21 cellular contexts compared by ENCODE assay signal in the genomic region with DNA sequence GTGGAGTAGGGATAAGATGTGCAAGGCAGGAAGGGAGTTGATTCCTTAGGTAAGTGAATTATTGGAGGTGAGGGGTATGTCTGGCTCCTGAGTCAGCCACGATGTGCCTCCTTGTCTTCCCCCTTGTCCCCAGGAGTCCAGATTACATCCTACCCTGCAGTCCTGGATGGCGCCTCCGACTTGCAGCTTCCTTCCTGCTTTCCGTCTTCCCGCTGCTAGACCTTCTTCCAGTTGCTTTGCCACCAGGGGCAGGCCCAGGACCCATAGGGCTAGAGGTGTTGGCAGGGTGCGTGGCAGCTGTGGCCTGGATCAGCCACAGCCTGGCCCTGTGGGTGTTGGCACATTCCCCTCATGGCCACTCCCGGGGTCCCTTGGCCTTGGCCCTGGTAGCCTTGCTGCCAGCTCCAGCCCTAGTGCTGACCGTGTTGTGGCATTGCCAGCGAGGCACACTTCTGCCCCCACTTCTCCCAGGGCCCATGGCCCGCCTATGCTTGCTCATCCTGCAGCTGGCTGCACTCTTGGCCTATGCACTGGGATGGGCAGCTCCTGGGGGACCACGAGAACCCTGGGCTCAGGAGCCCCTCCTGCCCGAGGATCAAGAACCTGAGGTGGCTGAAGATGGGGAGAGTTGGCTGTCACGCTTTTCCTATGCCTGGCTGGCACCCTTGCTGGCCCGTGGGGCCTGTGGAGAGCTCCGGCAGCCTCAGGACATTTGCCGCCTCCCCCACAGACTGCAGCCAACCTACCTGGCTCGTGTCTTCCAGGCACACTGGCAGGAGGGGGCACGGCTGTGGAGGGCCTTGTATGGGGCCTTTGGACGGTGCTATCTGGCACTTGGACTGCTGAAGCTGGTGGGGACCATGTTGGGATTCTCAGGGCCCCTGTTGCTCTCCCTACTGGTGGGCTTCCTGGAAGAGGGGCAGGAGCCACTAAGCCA. TPM values are rescaled to one million over a fixed set of nuclear protein-coding genes. Genes with fewer than 3 reads are reported as not detected.
"Had no signal": no experiment of that assay in that cellular context is flagged by ENCODE, and none has a peak within 500 bp of the region (broad histone marks: within the 10 kb centered on the region; RNA-seq: fewer than 3 reads in every experiment).

No MANE protein-coding gene starts in this region.

- DNase-seq: colonic mucosa; dermis blood vessel endothelial cell; effector CD4-positive, alpha-beta T cell; endodermal cell; heart right ventricle; hypothalamus; islet precursor cell; left lung; lower lobe of right lung; midbrain; naive B cell; small intestine; stimulated activated CD4-positive, alpha-beta T cell treated with anti-CD3 and anti-CD28 coated beads, Interleukin-12 subunit alpha, Interleukin-12 subunit beta, amount 100 ng/mL, for 4 hours; stimulated activated naive CD4-positive, alpha-beta T cell; stomach; transverse colon had no signal

- H3K27me3 ChIP-seq: colonic mucosa, heart right ventricle, left lung, neutrophil, stomach, transverse colon had no signal

- H3K27ac Mint-ChIP-seq: endodermal cell, memory B cell, nephron had no signal

- ATAC-seq: heart right ventricle, left lung, lower lobe of right lung had no signal

- H3K36me3 Mint-ChIP-seq: memory B cell had no signal

- H3K9me3 Mint-ChIP-seq: memory B cell, naive B cell, nephron had no signal

- H3K27me3 Mint-ChIP-seq: memory B cell, naive B cell had no signal

- H3K9me3 ChIP-seq: colonic mucosa, heart right ventricle, left lung, lower lobe of right lung, neutrophil, stomach, thoracic aorta, transverse colon had no signal

- H3K27ac ChIP-seq: colonic mucosa, heart right ventricle, left lung, lower lobe of right lung, neutrophil, stomach, thoracic aorta, transverse colon had no signal

- H3K36me3 ChIP-seq: colonic mucosa had no signal

- H3K4me3 ChIP-seq: colonic mucosa, heart right ventricle, left lung, lower lobe of right lung, stomach, thoracic aorta, transverse colon had no signal

- H3K4me3 Mint-ChIP-seq: endodermal cell, memory B cell, nephron had no signal

RNA-seq across cellular contexts. Expression of a gene that starts 23.1 kb away (rescaled TPM):
- total RNA-seq: endodermal cell, osteoblast, thoracic aorta had no signal
